In genomic region chr17:7884581-7885356, GRCh38 we compare ENCODE assay signal across 2 cellular contexts.
TF ChIP-seq lines count a peak whose summit lies in the region.

No MANE protein-coding gene starts in this region.

TF ChIP-seq in SK-N-SH, 30 proteins besides CTCF, POLR2A, EP300 and RAD21 (continued from another document):
- TF ChIP-seq USF2 (IDR thresholded peaks at IDR 0.05; ENCODE audit: borderline replicate concordance, low read depth, low read length) (no peak), YY1 (IDR thresholded peaks at IDR 0.05; ENCODE audit: low read depth) (no peak), JUND (IDR thresholded peaks at IDR 0.05) (no peak), TAF1 (IDR thresholded peaks at IDR 0.05; ENCODE audit: borderline replicate concordance, low read depth, low read length) (no peak), PBX3 (IDR thresholded peaks at IDR 0.05) (no peak), ZBTB33 (IDR thresholded peaks at IDR 0.05; ENCODE audit: borderline replicate concordance, low read depth) (no peak)

TF ChIP-seq in SK-N-SH treated with all-trans-retinoic acid at 6 μM for 48 hours, 23 proteins besides CTCF, POLR2A, EP300 and RAD21:
- TF ChIP-seq TSHZ2 (CRISPR knock-in tag; IDR thresholded peaks at IDR 0.05) (no peak), POU6F1 (CRISPR knock-in tag; IDR thresholded peaks at IDR 0.05; ENCODE audit: borderline replicate concordance, low read depth) (no peak), TCF4 (CRISPR knock-in tag; IDR thresholded peaks at IDR 0.05; ENCODE audit: borderline replicate concordance) (no peak), ZFP3 (CRISPR knock-in tag; IDR thresholded peaks at IDR 0.05) (no peak), ISL1 (CRISPR knock-in tag; IDR thresholded peaks at IDR 0.05) (no peak), CSRNP3 (CRISPR knock-in tag; IDR thresholded peaks at IDR 0.05) (no peak), CSDC2 (CRISPR knock-in tag; IDR thresholded peaks at IDR 0.05) (no peak), ESRRG (CRISPR knock-in tag; IDR thresholded peaks at IDR 0.05) (no peak), ZNF565 (CRISPR knock-in tag; conservative IDR thresholded peaks at IDR 0.05; ENCODE audit: low read depth) (no peak), PPARA (CRISPR knock-in tag; IDR thresholded peaks at IDR 0.05; ENCODE audit: borderline replicate concordance) (no peak), ZFP30 (CRISPR knock-in tag; IDR thresholded peaks at IDR 0.05) (no peak), PATZ1 (CRISPR knock-in tag; IDR thresholded peaks at IDR 0.05; ENCODE audit: borderline replicate concordance) (no peak), ZNF70 (CRISPR knock-in tag; IDR thresholded peaks at IDR 0.05) (no peak), ARNTL (CRISPR knock-in tag; IDR thresholded peaks at IDR 0.05; ENCODE audit: borderline replicate concordance, low read depth) (no peak), ZC3H10 (CRISPR knock-in tag; IDR thresholded peaks at IDR 0.05) (no peak), OSR1 (CRISPR knock-in tag; IDR thresholded peaks at IDR 0.05) (no peak), BACH2 (CRISPR knock-in tag; IDR thresholded peaks at IDR 0.05; ENCODE audit: borderline replicate concordance) (no peak)
